Comparison of ENCODE assay signal across 12 cellular contexts in the genomic region with DNA sequence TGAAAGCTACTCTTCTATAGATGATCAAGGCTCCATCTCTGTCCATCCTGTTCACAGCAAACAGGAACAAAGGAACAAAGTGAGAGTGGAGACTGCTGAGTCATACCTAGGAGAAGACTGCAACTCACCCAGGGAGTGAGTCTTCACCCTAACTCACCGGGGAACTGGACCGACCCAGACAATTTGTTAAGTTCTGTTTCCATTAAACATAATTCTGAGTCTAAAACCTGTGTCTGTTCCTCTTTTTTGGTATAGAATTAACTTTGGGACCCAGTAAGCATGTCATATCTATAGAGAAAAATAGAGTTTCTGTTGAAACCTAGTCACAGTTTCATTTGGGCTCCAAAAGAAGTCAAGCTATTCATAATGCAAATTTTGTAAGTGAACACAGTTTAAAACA. TPM values are rescaled to one million over a fixed set of nuclear protein-coding genes. Genes with fewer than 3 reads are reported as not detected.
A peak's percentile ranks its signal among the peaks of the same experiment; 100 is the strongest.
DNase-seq lines count a peak whose midpoint lies in the region; ATAC-seq and TF ChIP-seq lines count a peak whose summit lies in the region.
"Had no signal": no experiment of that assay in that cellular context is flagged by ENCODE, and none has a peak within 500 bp of the region (broad histone marks: within the 10 kb centered on the region; RNA-seq: fewer than 3 reads in every experiment).

No MANE protein-coding gene starts in this region.

- H3K9me3 Mint-ChIP-seq in chondrocyte (ENCODE audit: low read depth) = no peaks in the 10 kb centered on the region
- H3K9me3 Mint-ChIP-seq: activated T-helper 17 cell treated with anti-CD3 and anti-CD28 coated beads, Interleukin-2, amount 50 U/mL, for 72 hours had no signal

- H3K36me3 ChIP-seq in MG63 = peaks cover 71% of the 10 kb centered on the region

- no peaks in the 10 kb centered on the region for H3K27me3 Mint-ChIP-seq in chondrocyte (ENCODE audit: low read depth)

- H3K9me3 ChIP-seq in MG63 = no peaks in the 10 kb centered on the region

- H3K4me3 ChIP-seq in MG63 (no peak overlapping the region), coronary artery (no peak overlapping the region)

- H3K4me3 Mint-ChIP-seq in chondrocyte (ENCODE audit: unreplicated experiment) = no peak overlapping the region
- H3K4me3 Mint-ChIP-seq: activated T-helper 17 cell treated with anti-CD3 and anti-CD28 coated beads, Interleukin-2, amount 50 U/mL, for 72 hours had no signal

- ATAC-seq in GM18508 (IDR thresholded peaks at IDR 0.05; ENCODE audit: insufficient read depth, unreplicated experiment) (peak; percentile 41), GM21576 (IDR thresholded peaks at IDR 0.05; ENCODE audit: unreplicated experiment) (peak; percentile 75), HG03342 (IDR thresholded peaks at IDR 0.05; ENCODE audit: unreplicated experiment) (peak; percentile 71)
- ATAC-seq: activated T-helper 17 cell treated with anti-CD3 and anti-CD28 coated beads, Interleukin-2, amount 50 U/mL, for 72 hours had no signal

- peaks cover 32% of the 10 kb centered on the region for H3K4me1 Mint-ChIP-seq in chondrocyte (ENCODE audit: low read depth)
- H3K4me1 Mint-ChIP-seq: activated T-helper 17 cell treated with anti-CD3 and anti-CD28 coated beads, Interleukin-2, amount 50 U/mL, for 72 hours had no signal

- DNase-seq in chondrocyte (ENCODE audit: low spot score) = no peak
- DNase-seq in MG63 = no peak
- DNase-seq in coronary artery (ENCODE audit: low spot score) = no peak
- DNase-seq in SKM-1 (lab: John Stamatoyannopoulos, UW; ENCODE audit: unreplicated experiment) = no peak
- DNase-seq in SHP77 treated with DMSO at 0.1 percent for 48 hours (lab: John Stamatoyannopoulos, UW) = no peak
- DNase-seq: effector CD4-positive, alpha-beta T cell; NCI-H510A treated with DMSO at 0.1 percent for 48 hours; T-helper 2 cell had no signal

- TF ChIP-seq CTCF in chondrocyte (IDR thresholded peaks at IDR 0.05) (no peak), coronary artery (IDR thresholded peaks at IDR 0.05) (no peak)

- H3K36me3 Mint-ChIP-seq in chondrocyte (ENCODE audit: low read depth) = peaks cover 51% of the 10 kb centered on the region

- no peak overlapping the region for H3K27ac ChIP-seq in coronary artery

- H3K27ac Mint-ChIP-seq in chondrocyte (ENCODE audit: unreplicated experiment) = peak overlapping the region; percentile 66
- H3K27ac Mint-ChIP-seq: activated T-helper 17 cell treated with anti-CD3 and anti-CD28 coated beads, Interleukin-2, amount 50 U/mL, for 72 hours had no signal

- no peaks in the 10 kb centered on the region for H3K27me3 ChIP-seq in MG63

RNA-seq across cellular contexts. Expression of gene CCDC80, which starts 21.6 kb away (rescaled TPM):
- 1,151 to 1,607 TPM (median 1,574 TPM) in 3 replicates for total RNA-seq in chondrocyte
- total RNA-seq in MG63 (2014; rRNA removed; shearing (Covaris generic); ENCODE audit: low replicate concordance) = 240 and 268 TPM in 2 replicates
- total RNA-seq: activated T-helper 17 cell treated with anti-CD3 and anti-CD28 coated beads, Interleukin-2, amount 50 U/mL, for 72 hours had no signal

RNA-seq across cellular contexts. Expression of gene SLC35A5, which starts 57.5 kb away (rescaled TPM):
- 39.8 to 46.4 TPM (median 45.8 TPM) in 3 replicates for total RNA-seq in chondrocyte
- 22.3 and 80.5 TPM in 2 replicates for total RNA-seq in MG63 (2014; rRNA removed; shearing (Covaris generic); ENCODE audit: low replicate concordance)

RNA-seq across cellular contexts. Expression of gene ATG3, which starts 57.5 kb away (rescaled TPM):
- 41.2 to 48.7 TPM (median 42.7 TPM) in 3 replicates for total RNA-seq in chondrocyte
- total RNA-seq in MG63 (2014; rRNA removed; shearing (Covaris generic); ENCODE audit: low replicate concordance) = 49.6 and 60.0 TPM in 2 replicates
